8 cellular contexts compared by ENCODE assay signal in genomic region chr2:85595378-85596232, GRCh38.
A peak's percentile ranks its signal among the peaks of the same experiment; 100 is the strongest.
DNase-seq lines count a peak whose midpoint lies in the region; ATAC-seq and TF ChIP-seq lines count a peak whose summit lies in the region.

A gene with protein sequence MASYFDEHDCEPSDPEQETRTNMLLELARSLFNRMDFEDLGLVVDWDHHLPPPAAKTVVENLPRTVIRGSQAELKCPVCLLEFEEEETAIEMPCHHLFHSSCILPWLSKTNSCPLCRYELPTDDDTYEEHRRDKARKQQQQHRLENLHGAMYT (plus strand): TSS chr2:85595745. CDS start chr2:85595764, 19 bp downstream.

- H3K36me3 ChIP-seq in ES-I3 (ENCODE audit: insufficient read depth, low read length) (peaks cover 2% of the 10 kb centered on the region; the same call in 1 of the 2 replicates), HAP-1 (replicated peaks) (peaks cover 21% of the 10 kb centered on the region), MM.1S (replicated peaks; ENCODE audit: insufficient read depth, low read length) (no peaks in the 10 kb centered on the region)

- H3K4me1 ChIP-seq in ES-I3 (ENCODE audit: insufficient read depth, low read length) (no peaks in the 10 kb centered on the region), HAP-1 (peaks cover 7% of the 10 kb centered on the region; the same call in 1 of the 2 replicates), MM.1S (ENCODE audit: low read length) (peaks cover 5% of the 10 kb centered on the region; the same call in 1 of the 2 replicates)

- H3K27me3 Mint-ChIP-seq in nephron progenitor cell (ENCODE audit: low read depth, poor library complexity), result peaks cover 3% of the 10 kb centered on the region
- no peaks in the 10 kb centered on the region for H3K27me3 Mint-ChIP-seq in stimulated activated naive CD8-positive, alpha-beta T cell treated with anti-CD3 and anti-CD28 coated beads, Interleukin-15, amount 100 ng/mL, for 72 hours

- peak within 1 kb of the TSS; percentile 74 for H2AFZ ChIP-seq in MM.1S (ENCODE audit: low read length)

- in situ Hi-C loops in HAP-1 (cut with MboI; ENCODE audit: low sequenced_read_pairs), result no loop called here

- H3K79me2 ChIP-seq in MM.1S (ENCODE audit: low read length), result peaks cover 21% of the 10 kb centered on the region

- peaks cover 37% of the 10 kb centered on the region for H3K4me1 Mint-ChIP-seq in nephron progenitor cell
- peaks cover 62% of the 10 kb centered on the region for H3K4me1 Mint-ChIP-seq in stimulated activated naive CD8-positive, alpha-beta T cell treated with anti-CD3 and anti-CD28 coated beads, Interleukin-15, amount 100 ng/mL, for 72 hours

- DNase-seq in HAP-1 (ENCODE audit: low spot score in 2 of 2), result peak; percentile 96 to 97
- peak; percentile 98 for DNase-seq in MM.1S
- peak; percentile 96 for DNase-seq in SIG-M5 (lab: John Stamatoyannopoulos, UW)
- DNase-seq in activated gamma-delta T cell (lab: John Stamatoyannopoulos, UW), result peak; percentile 50
- DNase-seq in fibroblast of the conjunctiva (ENCODE audit: low read depth), result peak; percentile 98
- DNase-seq in nephron progenitor cell, result peak; percentile 89
- peak; percentile 87 to 93 for DNase-seq in stimulated activated naive CD8-positive, alpha-beta T cell treated with anti-CD3 and anti-CD28 coated beads, Interleukin-15, amount 100 ng/mL, for 72 hours

- H3K4me3 ChIP-seq in HAP-1, result peak within 1 kb of the TSS; percentile 73
- H3K4me3 ChIP-seq in MM.1S (ENCODE audit: low read length), result peak within 1 kb of the TSS; percentile 88

- H3K9me3 ChIP-seq in ES-I3 (ENCODE audit: control insufficient read depth, insufficient read depth, low read length), result no peaks in the 10 kb centered on the region
- no peaks in the 10 kb centered on the region for H3K9me3 ChIP-seq in HAP-1
- no peaks in the 10 kb centered on the region for H3K9me3 ChIP-seq in MM.1S (replicated peaks; ENCODE audit: insufficient read depth, low read length)

- H3K36me3 Mint-ChIP-seq in nephron progenitor cell (ENCODE audit: low read depth), result no peaks in the 10 kb centered on the region

- H3K4me2 ChIP-seq in MM.1S (ENCODE audit: low read depth, low read length), result peak within 1 kb of the TSS; percentile 70

- TF ChIP-seq CTCF in MM.1S (IDR thresholded peaks at IDR 0.05; ENCODE audit: low read length) (no peak), nephron progenitor cell (IDR thresholded peaks at IDR 0.05) (no peak)

- no peaks in the 10 kb centered on the region for H4K20me1 ChIP-seq in MM.1S (ENCODE audit: insufficient read depth, low read length)

- H3K9ac ChIP-seq in ES-I3 (ENCODE audit: low read depth, low read length), result peak within 1 kb of the TSS; percentile 75
- peak within 1 kb of the TSS; percentile 77 for H3K9ac ChIP-seq in MM.1S (ENCODE audit: low read length)

- peak; percentile 99 for ATAC-seq in stimulated activated naive CD8-positive, alpha-beta T cell treated with anti-CD3 and anti-CD28 coated beads, Interleukin-15, amount 100 ng/mL, for 72 hours

- no peak within 1 kb of the TSS; the same call in 1 of the 2 replicates for H3K27ac ChIP-seq in MM.1S (ENCODE audit: low read length)

- no peaks in the 10 kb centered on the region for H3K27me3 ChIP-seq in HAP-1 (ENCODE audit: low read depth)
- no peaks in the 10 kb centered on the region for H3K27me3 ChIP-seq in MM.1S (replicated peaks; ENCODE audit: insufficient read depth, low read length)

- no peaks in the 10 kb centered on the region for H3K9me2 ChIP-seq in MM.1S (replicated peaks; ENCODE audit: insufficient read depth, low read length)

- H3F3A ChIP-seq in MM.1S (ENCODE audit: insufficient read depth, low read length), result 0 out of 2 replicates have a peak, but pooled peaks cover 4% of the 10 kb centered on the region

- peak within 1 kb of the TSS; percentile 96 for H3K27ac Mint-ChIP-seq in nephron progenitor cell
- peak within 1 kb of the TSS; percentile 94 to 99 for H3K27ac Mint-ChIP-seq in stimulated activated naive CD8-positive, alpha-beta T cell treated with anti-CD3 and anti-CD28 coated beads, Interleukin-15, amount 100 ng/mL, for 72 hours

- no peaks in the 10 kb centered on the region for H3K9me3 Mint-ChIP-seq in nephron progenitor cell
- H3K9me3 Mint-ChIP-seq in stimulated activated naive CD8-positive, alpha-beta T cell treated with anti-CD3 and anti-CD28 coated beads, Interleukin-15, amount 100 ng/mL, for 72 hours, result no peaks in the 10 kb centered on the region

- H3K4me3 Mint-ChIP-seq in nephron progenitor cell, result peak within 1 kb of the TSS; percentile 100
- H3K4me3 Mint-ChIP-seq in stimulated activated naive CD8-positive, alpha-beta T cell treated with anti-CD3 and anti-CD28 coated beads, Interleukin-15, amount 100 ng/mL, for 72 hours, result peak within 1 kb of the TSS; percentile 93 to 100
